In the genomic region with DNA sequence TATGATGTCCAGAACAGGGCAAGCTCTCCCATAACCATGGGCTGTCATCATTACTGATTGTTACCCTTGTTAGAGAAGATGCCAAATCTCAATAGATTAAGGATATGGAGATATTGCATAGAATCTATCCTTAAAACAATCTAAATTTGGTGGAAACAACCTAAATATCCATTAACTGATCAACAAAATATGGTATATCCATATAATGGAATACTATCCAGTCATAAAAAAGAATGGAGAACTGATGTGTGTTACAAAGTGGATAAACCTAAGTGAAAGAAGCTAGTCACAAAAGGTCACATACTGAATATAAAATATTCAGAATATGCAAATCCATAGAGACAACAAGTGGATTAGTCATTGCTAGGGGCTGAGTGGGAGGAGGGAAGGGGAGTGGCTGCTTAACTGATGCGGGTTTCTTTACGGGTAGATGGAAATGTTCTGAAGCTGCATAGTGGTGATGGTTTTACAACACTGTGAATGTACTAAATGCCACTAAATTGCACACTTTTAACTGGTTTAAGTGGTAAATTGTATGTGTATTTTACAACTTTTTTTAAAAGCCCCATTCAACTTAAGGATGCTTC, we compare ENCODE assay signal across 1 cellular context.
TF ChIP-seq lines count a peak whose summit lies in the region.

No MANE protein-coding gene starts in this region.

TF ChIP-seq in K562, 482 proteins besides CTCF, POLR2A, EP300 and RAD21:
- TF ChIP-seq ZFP30 (CRISPR knock-in tag; IDR thresholded peaks at IDR 0.05; ENCODE audit: borderline replicate concordance) (no peak), ZNF146 (CRISPR knock-in tag; IDR thresholded peaks at IDR 0.05; ENCODE audit: unreplicated experiment) (peak; percentile 55), CHD4 (IDR thresholded peaks at IDR 0.05; ENCODE audit: insufficient read depth, insufficient replicate concordance, low read depth, low read length, poor library complexity, severe bottlenecking) (no peak), EGR1 (conservative IDR thresholded peaks at IDR 0.05) (0 out of 2 replicates have a peak, but pooled peaks have one; percentile 22), ATF1 (CRISPR knock-in tag; IDR thresholded peaks at IDR 0.05) (no peak), ATF1 (tag; IDR thresholded peaks at IDR 0.05) (no peak)
